In the genomic region with DNA sequence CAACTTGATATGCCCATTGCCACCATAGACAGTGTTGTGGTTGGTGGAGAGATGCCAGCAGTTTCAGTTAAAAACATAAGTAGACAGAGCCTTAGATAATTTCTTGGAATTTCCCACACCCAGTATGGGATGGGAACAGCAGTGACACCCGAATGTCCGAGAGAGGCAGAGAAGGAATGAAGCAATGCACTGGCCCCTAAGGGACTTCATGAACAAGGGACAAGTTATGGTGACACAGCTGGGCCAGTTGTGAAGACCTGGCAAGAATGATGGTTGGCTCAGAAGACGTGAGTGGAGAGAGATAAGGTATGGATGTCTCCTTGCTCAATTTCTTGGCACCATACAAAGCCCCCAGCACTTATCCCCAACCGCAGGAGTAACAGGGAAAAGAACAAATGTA, we compare ENCODE assay signal across 32 cellular contexts.
"Had no signal": no experiment of that assay in that cellular context is flagged by ENCODE, and none has a peak within 500 bp of the region (broad histone marks: within the 10 kb centered on the region; RNA-seq: fewer than 3 reads in every experiment).

No MANE protein-coding gene starts in this region.

- H3K36me3 Mint-ChIP-seq: activated CD4-positive, alpha-beta memory T cell treated with anti-CD3 and anti-CD28 coated beads for 36 hours had no signal

- H3K27me3 Mint-ChIP-seq: activated B cell treated with CpG ODN at 0.5 μM for 24 hours; activated CD4-positive, alpha-beta memory T cell treated with anti-CD3 and anti-CD28 coated beads for 36 hours had no signal

- H3K9me3 ChIP-seq: body of pancreas had no signal

- H3K36me3 ChIP-seq: adrenal gland, breast epithelium had no signal

- H3K9me3 Mint-ChIP-seq: activated naive CD4-positive, alpha-beta T cell treated with anti-CD3 and anti-CD28 coated beads for 36 hours had no signal

- H3K27me3 ChIP-seq: adrenal gland, body of pancreas, breast epithelium had no signal

- ATAC-seq: activated naive CD4-positive, alpha-beta T cell treated with anti-CD3 and anti-CD28 coated beads, Interleukin-2, amount 50 U/mL, for 72 hours; activated T-cell treated with anti-CD3 and anti-CD28 coated beads, Interleukin-2, amount 50 U/mL, for 4 hours; body of pancreas; Panc1 had no signal

- H3K4me3 Mint-ChIP-seq: activated B cell treated with CpG ODN at 0.5 μM for 24 hours; activated CD4-positive, alpha-beta memory T cell treated with anti-CD3 and anti-CD28 coated beads for 36 hours; activated naive CD4-positive, alpha-beta T cell treated with anti-CD3 and anti-CD28 coated beads for 36 hours; activated T-cell treated with anti-CD3 and anti-CD28 coated beads, Interleukin-2, amount 50 U/mL, for 4 hours; activated T-helper 1 cell treated with anti-CD3 and anti-CD28 coated beads, Interleukin-12 subunit alpha, Interleukin-12 subunit beta, Interleukin-2, Interleukin-4 antibody, amounts not matched to agents 30 ng/mL and 10 ng/mL and 1 ng/mL, durations not matched to agents 14 hours and 24 hours and 36 hours had no signal

- H3K4me3 ChIP-seq: adrenal gland, body of pancreas, breast epithelium had no signal

- H3K27ac Mint-ChIP-seq: activated B cell treated with CpG ODN at 0.5 μM for 24 hours; activated CD4-positive, alpha-beta memory T cell treated with anti-CD3 and anti-CD28 coated beads for 36 hours; activated naive CD4-positive, alpha-beta T cell treated with anti-CD3 and anti-CD28 coated beads for 36 hours; activated naive CD4-positive, alpha-beta T cell treated with anti-CD3 and anti-CD28 coated beads, Interleukin-2, amount 50 U/mL, for 72 hours; activated T-helper 1 cell treated with anti-CD3 and anti-CD28 coated beads, Interleukin-12 subunit alpha, Interleukin-12 subunit beta, Interleukin-2, Interleukin-4 antibody, amounts not matched to agents 30 ng/mL and 10 ng/mL and 1 ng/mL, durations not matched to agents 14 hours and 24 hours and 36 hours had no signal

- DNase-seq: activated B cell treated with CpG ODN at 0.5 μM for 24 hours; activated CD4-positive, alpha-beta memory T cell treated with anti-CD3 and anti-CD28 coated beads for 36 hours; activated CD4-positive, alpha-beta T cell treated with anti-CD3 and anti-CD28 coated beads for 4 hours; activated CD4-positive, alpha-beta T cell treated with anti-CD3 and anti-CD28 coated beads, Interleukin-2, amount 50 U/mL, for 1 hour; activated CD4-positive, CD25-positive, alpha-beta regulatory T cell treated with anti-CD3 and anti-CD28 coated beads, Interleukin-2, amount 50 U/mL, for 72 hours; activated CD8-positive, alpha-beta memory T cell treated with anti-CD3 and anti-CD28 coated beads, Interleukin-2, amount 50 U/mL, for 4 hours; activated gamma-delta T cell treated with Interleukin-2 at 50 U/mL for 16 hours; activated naive CD4-positive, alpha-beta T cell treated with anti-CD3 and anti-CD28 coated beads for 36 hours; activated T-cell treated with anti-CD3 and anti-CD28 coated beads for 4 hours; activated T-cell treated with anti-CD3 and anti-CD28 coated beads, Interleukin-2, amount 50 U/mL, for 4 hours; adrenal gland; body of pancreas; cerebellar nuclear complex; Kasumi-1; MM.1S; MV-4-11; NCI-H1092; NCI-H1436 treated with DMSO at 0.1 percent for 48 hours; NCI-H1694 treated with DMSO at 0.1 percent for 48 hours; NCI-H2029; NCI-H345; NCI-H524 treated with DMSO at 0.1 percent for 48 hours; RPMI8226; SIG-M5; SW 1271; T-helper 1 cell; T-helper 2 cell; T-helper 9 cell had no signal
